Comparison of ENCODE assay signal across 22 cellular contexts in genomic region chrX:29580560-29580959, GRCh38.
A peak's percentile ranks its signal among the peaks of the same experiment; 100 is the strongest.
DNase-seq lines count a peak whose midpoint lies in the region; ATAC-seq, FAIRE-seq and TF ChIP-seq lines count a peak whose summit lies in the region.
"Had no signal": no experiment of that assay in that cellular context is flagged by ENCODE, and none has a peak within 500 bp of the region (broad histone marks: within the 10 kb centered on the region; RNA-seq: fewer than 3 reads in every experiment).

No MANE protein-coding gene starts in this region.

- H3K4me2 ChIP-seq in A549, result no peak overlapping the region
- H3K4me2 ChIP-seq: BLaER1 had no signal

- DNase-seq in A549 (ENCODE audit: low read depth in 1 of 2, low spot score in 1 of 2) (no peak), HTR-8/SVneo (ENCODE audit: insufficient read length, low spot score) (no peak), Kasumi-1 (lab: John Stamatoyannopoulos, UW) (no peak), DMS114 treated with DMSO at 0.1 percent for 48 hours (lab: John Stamatoyannopoulos, UW; ENCODE audit: unreplicated experiment) (no peak)
- DNase-seq in activated CD4-positive, alpha-beta T cell treated with anti-CD3 and anti-CD28 coated beads for 1 hour, result no peak
- DNase-seq: Calu3; CD8-positive, alpha-beta T cell; DMS53; DND-41; EL; H9; IMR-90 had no signal

- CTCF ChIA-PET in A549 (lab: Yijun Ruan, JAX), result interaction anchor here (1.1 kb wide), 1 partner anchor 27 kb away, joined by 6 read pairs; no protein-coding TSS in a partner anchor

- no peak overlapping the region for H3K4me3 ChIP-seq in A549
- H3K4me3 ChIP-seq: BLaER1, K562 had no signal

- no peak for TF ChIP-seq EP300 in A549 (IDR thresholded peaks at IDR 0.05)

- H3K9me3 ChIP-seq in A549, result no peaks in the 10 kb centered on the region
- H3K9me3 ChIP-seq: BLaER1 had no signal

- ATAC-seq in A549, result no peak
- ATAC-seq in GM18867 (IDR thresholded peaks at IDR 0.05; ENCODE audit: unreplicated experiment), result peak; percentile 78
- ATAC-seq in GM19463 (IDR thresholded peaks at IDR 0.05; ENCODE audit: unreplicated experiment), result peak; percentile 45
- ATAC-seq in HG02840 (IDR thresholded peaks at IDR 0.05; ENCODE audit: low FRiP score, unreplicated experiment), result no peak
- ATAC-seq: CD8-positive, alpha-beta T cell; K562 had no signal

- FAIRE-seq in A549 (lab: Jason Lieb, UNC), result peak; percentile 92
- peak; percentile 40 for FAIRE-seq in HTR-8/SVneo (lab: Jason Lieb, UNC)
- FAIRE-seq: GM12892, GM18507, H1, K562 had no signal

- WGBS in A549 (ENCODE audit: missing lambda C conversion rate), result 90% methylated on average over 4 of the region's 4 CpGs

- POLR2A ChIA-PET in A549 (lab: Yijun Ruan, JAX), result no interaction called here

- TF ChIP-seq RAD21 in A549 (conservative IDR thresholded peaks at IDR 0.05 in 1 of 2, IDR thresholded peaks at IDR 0.05 in 1 of 2), result no peak

- H3K27ac ChIP-seq in A549, result no peak overlapping the region
- H3K27ac ChIP-seq: 22Rv1, BLaER1, HL-60 had no signal

- H3K4me1 ChIP-seq in A549, result no peaks in the 10 kb centered on the region
- H3K4me1 ChIP-seq: BLaER1 had no signal

- no peak for TF ChIP-seq POLR2A in A549 (IDR thresholded peaks at IDR 0.05; ENCODE audit: low read length)

- no peak for TF ChIP-seq CTCF in A549 (IDR thresholded peaks at IDR 0.05)

TF ChIP-seq in A549, 52 proteins besides CTCF, POLR2A, EP300 and RAD21:
- no peak for TF ChIP-seq NFE2L2 (conservative IDR thresholded peaks at IDR 0.05; ENCODE audit: low read length)
- TF ChIP-seq MAZ (IDR thresholded peaks at IDR 0.05; ENCODE audit: borderline replicate concordance, low read depth, low read length), result no peak
- no peak for TF ChIP-seq NR3C1 (IDR thresholded peaks at IDR 0.05)
- TF ChIP-seq RNF2 (IDR thresholded peaks at IDR 0.05; ENCODE audit: borderline replicate concordance, low read depth), result no peak
- no peak for TF ChIP-seq ZFP36 (IDR thresholded peaks at IDR 0.05; ENCODE audit: borderline replicate concordance, partially characterized antibody)
- TF ChIP-seq E2F6 (IDR thresholded peaks at IDR 0.05; ENCODE audit: borderline replicate concordance, low read depth), result no peak
- TF ChIP-seq ESRRA (IDR thresholded peaks at IDR 0.05; ENCODE audit: borderline replicate concordance, low read length), result no peak
- TF ChIP-seq ZSCAN20 (CRISPR knock-in tag; IDR thresholded peaks at IDR 0.05), result no peak
- no peak for TF ChIP-seq CEBPB (IDR thresholded peaks at IDR 0.05)

Comparison
In these comparisons a context has a peak if more than half of its experiments do, and no peak if none do; other contexts are left out.
1. ATAC-seq: peak in GM18867 (single experiment) and GM19463 (single experiment); none in A549 (0 of 2) and HG02840 (single experiment).